8 cellular contexts compared by ENCODE assay signal in the genomic region with DNA sequence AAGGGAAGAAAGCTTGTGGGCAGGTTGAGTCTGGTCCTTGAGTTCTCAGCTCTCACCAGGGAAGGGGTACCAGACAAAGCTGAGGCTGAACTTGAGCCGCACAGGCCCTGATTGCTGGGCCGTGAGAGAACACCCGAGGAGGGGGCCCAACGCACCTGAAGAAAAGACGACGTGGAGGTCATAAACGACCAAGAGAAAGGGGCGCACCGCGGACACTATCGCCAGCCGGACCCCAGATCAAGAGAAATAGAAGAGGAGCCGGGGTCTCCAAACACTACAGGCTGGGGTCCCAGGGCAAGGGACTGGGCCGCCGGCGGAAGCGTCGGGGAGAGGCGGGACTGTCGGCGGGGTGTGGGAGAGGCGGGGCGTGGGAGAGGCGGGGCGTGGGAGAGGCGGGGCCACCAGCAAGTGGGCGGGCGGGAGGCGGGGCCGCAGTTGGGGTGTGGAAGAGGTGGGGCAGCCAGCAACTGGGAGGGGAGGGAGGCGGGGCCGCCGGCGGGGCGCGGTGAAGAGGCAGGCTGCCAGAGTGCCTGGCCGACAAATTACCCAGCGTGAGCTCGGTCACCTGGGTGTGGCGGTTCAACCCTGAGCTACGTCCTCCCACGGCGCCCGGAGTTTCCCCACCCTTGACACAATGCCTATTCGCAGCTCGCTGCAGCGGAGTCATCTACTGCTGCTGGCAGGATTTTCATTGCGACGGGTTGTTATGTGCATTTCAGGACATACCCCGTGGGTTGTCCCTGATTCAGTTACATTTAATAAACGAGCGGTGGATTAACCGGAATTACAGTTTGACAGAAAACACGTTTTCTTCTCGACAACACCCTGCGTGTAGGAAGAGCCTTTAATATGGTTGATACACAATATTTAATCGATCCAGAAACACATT. TPM values are rescaled to one million over a fixed set of nuclear protein-coding genes. Genes with fewer than 3 reads are reported as not detected.
DNase-seq lines count a peak whose midpoint lies in the region; ATAC-seq lines count a peak whose summit lies in the region.

No MANE protein-coding gene starts in this region.

- peak overlapping the region; percentile 60 for H2AFZ ChIP-seq in mesenchymal stem cell (ENCODE audit: low read depth, low read length)

- peak overlapping the region; percentile 2 to 46 for H3K4ac ChIP-seq in mesenchymal stem cell (ENCODE audit: low read depth in 1 of 2, low read length in 2 of 2)

- H4K8ac ChIP-seq in mesenchymal stem cell (ENCODE audit: low read length) = peak overlapping the region; percentile 92

- ATAC-seq in GM21367 (IDR thresholded peaks at IDR 0.05; ENCODE audit: unreplicated experiment) = peak; percentile 78

- H3K27me3 ChIP-seq in effector memory CD4-positive, alpha-beta T cell (replicated peaks; ENCODE audit: control insufficient read depth, insufficient read depth, low read length, poor library complexity, severe bottlenecking) = no peaks in the 10 kb centered on the region
- no peaks in the 10 kb centered on the region for H3K27me3 ChIP-seq in mesenchymal stem cell (ENCODE audit: control insufficient read depth in 1 of 2, insufficient read depth in 1 of 2, low read length in 2 of 2)

- peak overlapping the region; percentile 91 to 96 for H3K18ac ChIP-seq in mesenchymal stem cell (ENCODE audit: low read depth in 1 of 2, low read length in 2 of 2)

- peak overlapping the region; percentile 90 for H3K27ac ChIP-seq in effector memory CD4-positive, alpha-beta T cell (ENCODE audit: insufficient read depth, low read length, poor library complexity, severe bottlenecking)
- peak overlapping the region; percentile 51 for H3K27ac ChIP-seq in mesenchymal stem cell (ENCODE audit: low read length, poor library complexity, severe bottlenecking)

- DNase-seq in COR-L47 (lab: John Stamatoyannopoulos, UW) (peak; percentile 91), HT-29 (ENCODE audit: low spot score) (peak; percentile 90), NK-92 (lab: John Stamatoyannopoulos, UW; ENCODE audit: unreplicated experiment) (peak; percentile 81), mesenchymal stem cell (peak; percentile 95)
- peak; percentile 98 for DNase-seq in activated CD8-positive, alpha-beta memory T cell treated with anti-CD3 and anti-CD28 coated beads for 24 hours
- peak; percentile 95 to 98 (median 96) for DNase-seq in effector memory CD4-positive, alpha-beta T cell
- DNase-seq in stimulated activated CD8-positive, alpha-beta memory T cell treated with anti-CD3 and anti-CD28 coated beads, Interleukin-12 subunit alpha, Interleukin-12 subunit beta, amount 100 ng/mL, for 1 hour (ENCODE audit: low read depth) = peak; percentile 97

- no peak overlapping the region for H3K23ac ChIP-seq in mesenchymal stem cell (ENCODE audit: low read length in 2 of 2)

- WGBS in mesenchymal stem cell = 3% methylated on average over 44 of the region's 57 CpGs

- H3K9ac ChIP-seq in mesenchymal stem cell (ENCODE audit: low read length) = peak overlapping the region; percentile 93

- H4K91ac ChIP-seq in mesenchymal stem cell (ENCODE audit: low read length) = peak overlapping the region; percentile 68

- H3K36me3 ChIP-seq in effector memory CD4-positive, alpha-beta T cell (ENCODE audit: control insufficient read depth, insufficient read depth, low read length) = no peaks in the 10 kb centered on the region
- H3K36me3 ChIP-seq in mesenchymal stem cell (ENCODE audit: control insufficient read depth in 1 of 2, insufficient read depth in 2 of 2, low read depth in 1 of 2, low read length in 2 of 2) = no peaks in the 10 kb centered on the region

- no peak overlapping the region for H2BK5ac ChIP-seq in mesenchymal stem cell (ENCODE audit: low read depth, low read length, poor library complexity, severe bottlenecking)

- peak overlapping the region; percentile 46 for H3K4me3 ChIP-seq in effector memory CD4-positive, alpha-beta T cell (ENCODE audit: insufficient read depth, low read depth, low read length, poor library complexity, severe bottlenecking)
- peak overlapping the region; percentile 65 to 78 for H3K4me3 ChIP-seq in mesenchymal stem cell (ENCODE audit: insufficient read depth in 1 of 2, low read depth in 1 of 2, low read length in 2 of 2)

- peak overlapping the region in 1 of 2 experiments; percentile 97 for H3K14ac ChIP-seq in mesenchymal stem cell (ENCODE audit: low read length in 2 of 2)

- H3K79me1 ChIP-seq in mesenchymal stem cell (replicated peaks; ENCODE audit: low read length, poor library complexity, severe bottlenecking) = peaks cover 3% of the 10 kb centered on the region

- H3K4me1 ChIP-seq in effector memory CD4-positive, alpha-beta T cell (ENCODE audit: control insufficient read depth, insufficient read depth, low read length, poor library complexity, severe bottlenecking) = peaks cover 26% of the 10 kb centered on the region
- peaks cover 1% of the 10 kb centered on the region for H3K4me1 ChIP-seq in mesenchymal stem cell (ENCODE audit: control insufficient read depth, insufficient read depth, low read depth, low read length)

- H3K4me2 ChIP-seq in mesenchymal stem cell (ENCODE audit: low read length, poor library complexity, severe bottlenecking) = peak overlapping the region; percentile 91

- H2BK120ac ChIP-seq in mesenchymal stem cell (ENCODE audit: low read depth, low read length) = peak overlapping the region; percentile 64

- no peak overlapping the region for H2BK12ac ChIP-seq in mesenchymal stem cell (ENCODE audit: low read length in 2 of 2)

- no peaks in the 10 kb centered on the region for H3K9me3 ChIP-seq in effector memory CD4-positive, alpha-beta T cell (ENCODE audit: control insufficient read depth, low read length)
- no peaks in the 10 kb centered on the region for H3K9me3 ChIP-seq in mesenchymal stem cell (ENCODE audit: control insufficient read depth, low read length)

- no peak overlapping the region for H2AK5ac ChIP-seq in mesenchymal stem cell (ENCODE audit: low read length, severe bottlenecking)

- H2BK15ac ChIP-seq in mesenchymal stem cell (ENCODE audit: low read depth, poor library complexity, severe bottlenecking) = peak overlapping the region; percentile 52

RNA-seq across cellular contexts. Expression of a gene that starts 15.5 kb away (rescaled TPM):
- 12.4 and 20.0 TPM in 2 replicates for total RNA-seq in HT-29 (2014; rRNA removed; shearing (Covaris generic))
- 64.5 TPM for polyA plus RNA-seq in mesenchymal stem cell (2013, experiment 1 of 2)
- polyA plus RNA-seq in mesenchymal stem cell (2013, experiment 2 of 2) = 63.3 TPM

RNA-seq across cellular contexts. Expression of a gene that starts 24.8 kb away (rescaled TPM):
- total RNA-seq in HT-29 (2014; rRNA removed; shearing (Covaris generic)) = 47.1 and 47.3 TPM in 2 replicates
- polyA plus RNA-seq in mesenchymal stem cell (2013, experiment 1 of 2) = 48.0 TPM
- 49.0 TPM for polyA plus RNA-seq in mesenchymal stem cell (2013, experiment 2 of 2)

Comparison
In these comparisons a context has a peak if more than half of its experiments do, and no peak if none do; other contexts are left out.
1. Peak in every context shown above with its lines: DNase-seq, ATAC-seq, H3K4me3 ChIP-seq and H3K27ac ChIP-seq.